30 cellular contexts compared by ENCODE assay signal in genomic region chr17:390025-390424, GRCh38.
"Had no signal": no experiment of that assay in that cellular context is flagged by ENCODE, and none has a peak within 500 bp of the region (broad histone marks: within the 10 kb centered on the region; RNA-seq: fewer than 3 reads in every experiment).

No MANE protein-coding gene starts in this region.

- DNase-seq: activated B cell treated with CpG ODN at 0.5 μM for 24 hours; activated CD4-positive, alpha-beta T cell treated with anti-CD3 and anti-CD28 coated beads for 48 hours; activated CD4-positive, alpha-beta T cell treated with anti-CD3 and anti-CD28 coated beads, Interleukin-2, amount 50 U/mL, for 1 hour; activated CD4-positive, alpha-beta T cell treated with anti-CD3 and anti-CD28 coated beads, Interleukin-2, amount 50 U/mL, for 48 hours; activated CD8-positive, alpha-beta memory T cell treated with anti-CD3 and anti-CD28 coated beads for 24 hours; activated CD8-positive, alpha-beta T cell treated with anti-CD3 and anti-CD28 coated beads for 36 hours; activated effector memory CD4-positive, alpha-beta T cell treated with Interleukin-2 at 50 U/mL for 16 hours; activated gamma-delta T cell treated with Interleukin-2 at 50 U/mL for 16 hours; activated naive CD4-positive, alpha-beta T cell treated with anti-CD3 and anti-CD28 coated beads, Interleukin-2, amount 50 U/mL, for 16 hours; activated naive CD4-positive, alpha-beta T cell treated with Interleukin-2 at 50 U/mL for 16 hours; activated T-cell treated with anti-CD3 and anti-CD28 coated beads, Interleukin-2, amount 50 U/mL, for 4 hours; amniotic stem cell; body of pancreas; caudate nucleus; cortex of kidney; dermis blood vessel endothelial cell; effector CD4-positive, alpha-beta T cell; effector memory CD8-positive, alpha-beta T cell; erythroblast; foreskin keratinocyte; gastrocnemius medialis; glutamatergic neuron; T-helper 1 cell; T-helper 17 cell; T1000; WERI-Rb-1 had no signal

- H3K36me3 ChIP-seq: esophagus muscularis mucosa, gastrocnemius medialis, WERI-Rb-1 had no signal

- H3K4me3 ChIP-seq: body of pancreas, esophagus muscularis mucosa, gastrocnemius medialis had no signal

- FAIRE-seq: colon had no signal

- H3K27me3 ChIP-seq: body of pancreas had no signal

- H3K9me3 ChIP-seq: body of pancreas, esophagus muscularis mucosa, gastrocnemius medialis had no signal

- H3K27ac ChIP-seq: body of pancreas, esophagus muscularis mucosa, foreskin keratinocyte, gastrocnemius medialis, WERI-Rb-1 had no signal

- H3K4me1 ChIP-seq: foreskin keratinocyte, gastrocnemius medialis had no signal

- ATAC-seq: activated CD4-positive, CD25-positive, alpha-beta regulatory T cell treated with anti-CD3 and anti-CD28 coated beads, Interleukin-2, amount 50 U/mL, for 24 hours; activated CD8-positive, alpha-beta T cell treated with anti-CD3 and anti-CD28 coated beads for 36 hours; activated T-cell treated with anti-CD3 and anti-CD28 coated beads, Interleukin-2, amount 50 U/mL, for 4 hours; activated T-helper 17 cell treated with anti-CD3 and anti-CD28 coated beads, Interleukin-2, amount 50 U/mL, for 72 hours; body of pancreas; effector memory CD8-positive, alpha-beta T cell; foreskin keratinocyte; gastrocnemius medialis; T-helper 17 cell had no signal
